ENCODE assay signal across 2 cellular contexts in genomic region chr12:131920157-131920508, GRCh38.
TF ChIP-seq lines count a peak whose summit lies in the region.

No MANE protein-coding gene starts in this region.

TF ChIP-seq in HepG2, 621 proteins besides CTCF, POLR2A, EP300 and RAD21:
- TF ChIP-seq ZNF776 (CRISPR knock-in tag; IDR thresholded peaks at IDR 0.05), result no peak
- no peak for TF ChIP-seq FOXP4 (CRISPR knock-in tag; IDR thresholded peaks at IDR 0.05)
- no peak for TF ChIP-seq HMGXB4 (CRISPR knock-in tag; IDR thresholded peaks at IDR 0.05; ENCODE audit: borderline replicate concordance in 1 of 2, low read depth in 1 of 2)
- TF ChIP-seq AGO2 (optimal IDR thresholded peaks at IDR 0.05; ENCODE audit: low read depth, low read length), result peak; percentile 1
- TF ChIP-seq, protein P1, sequence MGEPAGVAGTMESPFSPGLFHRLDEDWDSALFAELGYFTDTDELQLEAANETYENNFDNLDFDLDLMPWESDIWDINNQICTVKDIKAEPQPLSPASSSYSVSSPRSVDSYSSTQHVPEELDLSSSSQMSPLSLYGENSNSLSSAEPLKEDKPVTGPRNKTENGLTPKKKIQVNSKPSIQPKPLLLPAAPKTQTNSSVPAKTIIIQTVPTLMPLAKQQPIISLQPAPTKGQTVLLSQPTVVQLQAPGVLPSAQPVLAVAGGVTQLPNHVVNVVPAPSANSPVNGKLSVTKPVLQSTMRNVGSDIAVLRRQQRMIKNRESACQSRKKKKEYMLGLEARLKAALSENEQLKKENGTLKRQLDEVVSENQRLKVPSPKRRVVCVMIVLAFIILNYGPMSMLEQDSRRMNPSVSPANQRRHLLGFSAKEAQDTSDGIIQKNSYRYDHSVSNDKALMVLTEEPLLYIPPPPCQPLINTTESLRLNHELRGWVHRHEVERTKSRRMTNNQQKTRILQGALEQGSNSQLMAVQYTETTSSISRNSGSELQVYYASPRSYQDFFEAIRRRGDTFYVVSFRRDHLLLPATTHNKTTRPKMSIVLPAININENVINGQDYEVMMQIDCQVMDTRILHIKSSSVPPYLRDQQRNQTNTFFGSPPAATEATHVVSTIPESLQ (CRISPR knock-in tag; conservative IDR thresholded peaks at IDR 0.05), result no peak

TF ChIP-seq in IMR-90, 13 proteins besides CTCF, POLR2A, EP300 and RAD21:
- TF ChIP-seq NFE2L2 (IDR thresholded peaks at IDR 0.05; ENCODE audit: low read depth, low read length), result no peak
- no peak for TF ChIP-seq CHD1 (IDR thresholded peaks at IDR 0.05; ENCODE audit: low read depth, low read length)
- TF ChIP-seq ELK1 (IDR thresholded peaks at IDR 0.05; ENCODE audit: borderline replicate concordance, low read depth, low read length), result no peak
- TF ChIP-seq MXI1 (IDR thresholded peaks at IDR 0.05; ENCODE audit: borderline replicate concordance, low read depth, low read length), result no peak
- TF ChIP-seq FOS (IDR thresholded peaks at IDR 0.05; ENCODE audit: low read depth, low read length), result no peak
